18 cellular contexts compared by ENCODE assay signal in the genomic region with DNA sequence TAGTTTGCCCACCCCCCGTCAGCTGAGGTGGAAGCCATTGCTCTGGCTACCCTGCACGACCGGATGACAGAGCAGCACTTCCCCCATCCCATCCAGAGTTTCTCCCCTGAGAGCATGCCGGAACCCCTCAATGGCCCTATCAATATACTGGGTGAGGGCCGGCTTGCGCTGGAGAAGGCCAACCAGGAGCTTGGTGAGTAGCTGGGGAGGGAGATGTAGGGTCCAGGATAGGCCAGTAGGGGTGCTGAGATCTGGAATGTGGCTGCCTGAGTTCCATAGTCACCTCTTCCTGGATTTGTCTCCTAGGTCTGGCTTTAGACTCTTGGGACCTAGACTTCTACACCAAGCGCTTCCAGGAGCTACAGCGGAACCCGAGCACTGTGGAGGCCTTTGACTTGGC. TPM values are rescaled to one million over a fixed set of nuclear protein-coding genes. Genes with fewer than 3 reads are reported as not detected.
DNase-seq lines count a peak whose midpoint lies in the region; ATAC-seq, FAIRE-seq and TF ChIP-seq lines count a peak whose summit lies in the region.
"Had no signal": no experiment of that assay in that cellular context is flagged by ENCODE, and none has a peak within 500 bp of the region (broad histone marks: within the 10 kb centered on the region; RNA-seq: fewer than 3 reads in every experiment).

No MANE protein-coding gene starts in this region.

- H3K4ac ChIP-seq in neuronal stem cell (ENCODE audit: low read length): no peak overlapping the region

- H3K27ac ChIP-seq in SK-N-SH (ENCODE audit: low read depth in 2 of 2, low read length in 1 of 2) (no peak overlapping the region), neuronal stem cell (replicated peaks; ENCODE audit: low read length) (no peak overlapping the region), PC-3 (ENCODE audit: low read length) (no peak overlapping the region)

- no peak overlapping the region for H4K8ac ChIP-seq in neuronal stem cell (ENCODE audit: low read depth, low read length)

- H3K23ac ChIP-seq in neuronal stem cell (ENCODE audit: low read depth, low read length, poor library complexity): no peak overlapping the region

- H2AFZ ChIP-seq in SK-N-SH (ENCODE audit: low read depth) (no peak overlapping the region), neuronal stem cell (ENCODE audit: low read length) (no peak overlapping the region), PC-3 (ENCODE audit: low read length) (no peak overlapping the region)

- H3K9ac ChIP-seq in SK-N-SH: no peak overlapping the region
- H3K9ac ChIP-seq in neuronal stem cell (ENCODE audit: low read depth, low read length, poor library complexity): peak overlapping the region; percentile 18
- no peak overlapping the region for H3K9ac ChIP-seq in PC-3 (ENCODE audit: low read length)

- BruUV-seq in PC-3 (replicated peaks; lab: Mats Ljungman, UMichigan): no TSS peak

- H3K9me2 ChIP-seq in SK-N-SH: no peaks in the 10 kb centered on the region
- no peaks in the 10 kb centered on the region for H3K9me2 ChIP-seq in PC-3 (replicated peaks; ENCODE audit: low read length)

- peaks cover 2% of the 10 kb centered on the region for H3F3A ChIP-seq in SK-N-SH (replicated peaks; ENCODE audit: insufficient read depth)
- no peaks in the 10 kb centered on the region for H3F3A ChIP-seq in PC-3 (ENCODE audit: low read length, unreplicated experiment)

- H3K36me3 ChIP-seq in SK-N-SH (replicated peaks in 1 of 2; ENCODE audit: control insufficient read depth in 1 of 2, insufficient read depth in 2 of 2, low read length in 1 of 2): peaks cover 7 to 34% of the 10 kb centered on the region in 2 experiments
- H3K36me3 ChIP-seq in bronchial epithelial cell (ENCODE audit: control insufficient read depth, insufficient read depth, low read length): peaks cover 29% of the 10 kb centered on the region
- H3K36me3 ChIP-seq in neuronal stem cell (replicated peaks in 1 of 2; ENCODE audit: control insufficient read depth in 2 of 2, insufficient read depth in 2 of 2, low read length in 2 of 2): peaks cover 36 to 75% of the 10 kb centered on the region in 2 donors
- H3K36me3 ChIP-seq in PC-3 (ENCODE audit: low read depth, low read length): peaks cover 16% of the 10 kb centered on the region; the same call in 1 of the 2 replicates

- TF ChIP-seq RAD21 in SK-N-SH (IDR thresholded peaks at IDR 0.05; ENCODE audit: low read length): no peak

- no peak for DNase-seq in SK-N-SH
- DNase-seq in bronchial epithelial cell (ENCODE audit: low read depth): no peak
- DNase-seq in neuronal stem cell (ENCODE audit: low spot score): no peak
- DNase-seq in PC-3: no peak
- DNase-seq: activated CD4-positive, CD25-positive, alpha-beta regulatory T cell treated with anti-CD3 and anti-CD28 coated beads, Interleukin-2, amount 50 U/mL, for 72 hours; activated CD8-positive, alpha-beta memory T cell treated with anti-CD3 and anti-CD28 coated beads, Interleukin-2, amount 10 ng/mL, durations not matched to agents 7 days and 5 days; activated naive CD4-positive, alpha-beta T cell treated with Interleukin-2 at 50 U/mL for 16 hours; GDM1; hippocampal formation; NCI-H345; SHP77; small intestine; T-helper 2 cell; trophoblast cell had no signal

- no peak overlapping the region for H2BK12ac ChIP-seq in neuronal stem cell (ENCODE audit: low read length)

- H3K4me3 ChIP-seq in SK-N-SH (ENCODE audit: low read depth in 2 of 2, low read length in 1 of 2) (no peak overlapping the region), bronchial epithelial cell (ENCODE audit: low read depth, low read length) (no peak overlapping the region), neuronal stem cell (ENCODE audit: low read length in 2 of 2) (no peak overlapping the region), PC-3 (ENCODE audit: low read length) (no peak overlapping the region)

- no peak for TF ChIP-seq EP300 in SK-N-SH (IDR thresholded peaks at IDR 0.05; ENCODE audit: borderline replicate concordance in 1 of 2, low read depth in 1 of 2, low read length in 1 of 2)

- no peak overlapping the region for H3K18ac ChIP-seq in neuronal stem cell (ENCODE audit: low read length)

- H4K20me1 ChIP-seq in SK-N-SH (ENCODE audit: insufficient read depth) (no peaks in the 10 kb centered on the region), PC-3 (ENCODE audit: low read length) (no peaks in the 10 kb centered on the region)

- no peak overlapping the region for H3K4me2 ChIP-seq in SK-N-SH
- H3K4me2 ChIP-seq in neuronal stem cell (ENCODE audit: insufficient read depth, low read length, poor library complexity, severe bottlenecking): no peak overlapping the region
- no peak overlapping the region for H3K4me2 ChIP-seq in PC-3 (ENCODE audit: low read length)

- H2BK15ac ChIP-seq in neuronal stem cell (ENCODE audit: low read length): no peak overlapping the region

- no peak overlapping the region for H2BK5ac ChIP-seq in neuronal stem cell (ENCODE audit: low read length)

- TF ChIP-seq CTCF in SK-N-SH (IDR thresholded peaks at IDR 0.05) (no peak; the same call in 1 of the 2 replicates), bronchial epithelial cell (IDR thresholded peaks at IDR 0.05; ENCODE audit: insufficient read depth, low read length, severe bottlenecking) (peak; percentile 2), PC-3 (conservative IDR thresholded peaks at IDR 0.05; ENCODE audit: low read depth, low read length) (no peak)

- no peak for FAIRE-seq in bronchial epithelial cell (lab: Jason Lieb, UNC)
- FAIRE-seq: H54, small intestine had no signal

- H3K27me3 ChIP-seq in SK-N-SH (ENCODE audit: insufficient read depth): no peaks in the 10 kb centered on the region
- no peaks in the 10 kb centered on the region for H3K27me3 ChIP-seq in bronchial epithelial cell (ENCODE audit: control insufficient read depth, insufficient read depth, low read length)
- H3K27me3 ChIP-seq in neuronal stem cell (ENCODE audit: control insufficient read depth in 3 of 3, insufficient read depth in 3 of 3, low read depth in 1 of 3, low read length in 3 of 3): no peaks in the 10 kb centered on the region
- no peaks in the 10 kb centered on the region for H3K27me3 ChIP-seq in PC-3 (ENCODE audit: low read length)

- CTCF ChIA-PET in SK-N-SH (lab: Yijun Ruan, JAX) (interaction anchor here (0.7 to 1.4 kb wide), 2 partner anchors 45 to 97 kb away, joined by 3 read pairs; no protein-coding TSS in a partner anchor), PC-3 (lab: Charles Lee) (no interaction called here)

- H3K9me3 ChIP-seq in SK-N-SH (no peaks in the 10 kb centered on the region), neuronal stem cell (replicated peaks in 1 of 2; ENCODE audit: control insufficient read depth in 2 of 2, insufficient read depth in 1 of 2, low read depth in 1 of 2, low read length in 2 of 2) (no peaks in the 10 kb centered on the region), PC-3 (ENCODE audit: low read length) (no peaks in the 10 kb centered on the region)

- WGBS in SK-N-SH (ENCODE audit: low lambda C conversion rate): 99% methylated on average over 9 of the region's 9 CpGs
- no CpG with 5 or more reads among the region's 9 CpGs for WGBS in neuronal stem cell (ENCODE audit: extremely low coverage in 2 of 2, insufficient read length in 2 of 2, insufficient replicate concordance in 1 of 2), 2 donors

- ATAC-seq in SK-N-SH treated with all-trans-retinoic acid at 6 μM for 48 hours (peak; percentile 60), PC-3 (no peak), GM21367 (IDR thresholded peaks at IDR 0.05; ENCODE audit: unreplicated experiment) (no peak)
- ATAC-seq: activated CD8-positive, alpha-beta memory T cell treated with anti-CD3 and anti-CD28 coated beads, Interleukin-2, amount 10 ng/mL, durations not matched to agents 7 days and 5 days; left lobe of liver had no signal

- no peak overlapping the region for H2AK5ac ChIP-seq in neuronal stem cell (ENCODE audit: low read depth, low read length)

- POLR2A ChIA-PET in SK-N-SH (lab: Yijun Ruan, JAX) (no interaction called here), PC-3 (lab: Charles Lee; ENCODE audit: unreplicated experiment) (no interaction called here)

- H3K14ac ChIP-seq in neuronal stem cell (ENCODE audit: low read length): no peak overlapping the region

- H3K79me2 ChIP-seq in SK-N-SH (ENCODE audit: insufficient read depth): peaks cover 30% of the 10 kb centered on the region
- H3K79me2 ChIP-seq in PC-3 (ENCODE audit: low read length): peaks cover 26% of the 10 kb centered on the region

- H4K91ac ChIP-seq in neuronal stem cell (ENCODE audit: low read depth, low read length, poor library complexity): no peak overlapping the region

- H3K79me1 ChIP-seq in neuronal stem cell (ENCODE audit: low read depth, low read length): peaks cover 6% of the 10 kb centered on the region

- H3K4me1 ChIP-seq in SK-N-SH (ENCODE audit: control insufficient read depth in 1 of 2, insufficient read depth in 2 of 2, low read depth in 1 of 2, low read length in 1 of 2) (no peaks in the 10 kb centered on the region), neuronal stem cell (ENCODE audit: control insufficient read depth in 2 of 2, insufficient read depth in 1 of 2, low read depth in 1 of 2, low read length in 2 of 2) (no peaks in the 10 kb centered on the region), PC-3 (ENCODE audit: insufficient read depth, low read length) (peaks cover 2% of the 10 kb centered on the region)

- no peak overlapping the region for H2BK120ac ChIP-seq in neuronal stem cell (ENCODE audit: low read depth, low read length)

- intact Hi-C loops in PC-3 (cut with micrococcal nuclease): loop anchor here (2.0 kb wide), 1 partner anchor 41 kb away; no protein-coding TSS in a partner anchor

RNA-seq across cellular contexts. Expression of gene PFAS, which starts 6.4 kb away (rescaled TPM):
- polyA plus RNA-seq in SK-N-SH (2012; rRNA removed): 22.4 and 24.0 TPM in 2 replicates
- 7.1 and 9.5 TPM in 2 replicates for polyA plus RNA-seq in SK-N-SH (2012; cell fraction: cytosol; rRNA removed)
- polyA plus RNA-seq in SK-N-SH (2012; cell fraction: nucleus; rRNA removed): 91.9 and 99.7 TPM in 2 replicates
- total RNA-seq in bronchial epithelial cell (5.8 and 9.5 TPM in 2 replicates), PC-3 (2014; rRNA removed) (29.0 and 59.6 TPM in 2 replicates)
- polyA plus RNA-seq in neuronal stem cell (2013, experiment 1 of 2): 19.9 TPM
- polyA plus RNA-seq in neuronal stem cell (2013, experiment 2 of 2): 17.2 TPM

RNA-seq across cellular contexts. Expression of gene CTC1, which starts 7.6 kb away (rescaled TPM):
- polyA plus RNA-seq in SK-N-SH (2012; rRNA removed): 11.0 and 12.6 TPM in 2 replicates
- polyA plus RNA-seq in SK-N-SH (2012; cell fraction: cytosol; rRNA removed): 3.2 and 4.8 TPM in 2 replicates
- 61.6 and 90.0 TPM in 2 replicates for polyA plus RNA-seq in SK-N-SH (2012; cell fraction: nucleus; rRNA removed)
- total RNA-seq in bronchial epithelial cell (2.9 and 5.6 TPM in 2 replicates), PC-3 (2014; rRNA removed) (7.8 and 8.4 TPM in 2 replicates)
- polyA plus RNA-seq in neuronal stem cell (2013, experiment 1 of 2): 11.1 TPM
- 12.0 TPM for polyA plus RNA-seq in neuronal stem cell (2013, experiment 2 of 2)

RNA-seq across cellular contexts. Expression of gene RANGRF, which starts 33.0 kb away (rescaled TPM):
- 47.3 and 55.9 TPM in 2 replicates for polyA plus RNA-seq in SK-N-SH (2012; rRNA removed)
- polyA plus RNA-seq in SK-N-SH (2012; cell fraction: cytosol; rRNA removed): 32.3 and 39.9 TPM in 2 replicates
- polyA plus RNA-seq in SK-N-SH (2012; cell fraction: nucleus; rRNA removed): 65.4 and 76.4 TPM in 2 replicates
- total RNA-seq in bronchial epithelial cell (11.1 and 11.8 TPM in 2 replicates), PC-3 (2014; rRNA removed) (18.0 and 22.8 TPM in 2 replicates)
- polyA plus RNA-seq in neuronal stem cell (2013, experiment 1 of 2): 66.9 TPM
- 66.2 TPM for polyA plus RNA-seq in neuronal stem cell (2013, experiment 2 of 2)

RNA-seq across cellular contexts. Expression of gene SLC25A35, which starts 39.7 kb away (rescaled TPM):
- 4.1 and 5.6 TPM in 2 replicates for polyA plus RNA-seq in SK-N-SH (2012; rRNA removed)
- polyA plus RNA-seq in SK-N-SH (2012; cell fraction: cytosol; rRNA removed): 1.8 and 2.2 TPM in 2 replicates
- 23.5 and 27.7 TPM in 2 replicates for polyA plus RNA-seq in SK-N-SH (2012; cell fraction: nucleus; rRNA removed)
- 0.26 and 0.38 TPM in 2 replicates for total RNA-seq in bronchial epithelial cell
- polyA plus RNA-seq in neuronal stem cell (2013, experiment 1 of 2): 1.6 TPM
- polyA plus RNA-seq in neuronal stem cell (2013, experiment 2 of 2): 2.2 TPM
- 1.6 and 2.3 TPM in 2 replicates for total RNA-seq in PC-3 (2014; rRNA removed)

RNA-seq across cellular contexts. Expression of gene AURKB, which starts 45.1 kb away (rescaled TPM):
- 28.8 and 43.9 TPM in 2 replicates for polyA plus RNA-seq in SK-N-SH (2012; rRNA removed)
- 23.4 and 32.0 TPM in 2 replicates for polyA plus RNA-seq in SK-N-SH (2012; cell fraction: cytosol; rRNA removed)
- 104 and 168 TPM in 2 replicates for polyA plus RNA-seq in SK-N-SH (2012; cell fraction: nucleus; rRNA removed)
- total RNA-seq in bronchial epithelial cell (0.64 and 1.6 TPM in 2 replicates), PC-3 (2014; rRNA removed) (72.3 and 82.9 TPM in 2 replicates)
- polyA plus RNA-seq in neuronal stem cell (2013, experiment 1 of 2): 213 TPM
- 209 TPM for polyA plus RNA-seq in neuronal stem cell (2013, experiment 2 of 2)
